Comparison of ENCODE assay signal across 14 cellular contexts in the genomic region with DNA sequence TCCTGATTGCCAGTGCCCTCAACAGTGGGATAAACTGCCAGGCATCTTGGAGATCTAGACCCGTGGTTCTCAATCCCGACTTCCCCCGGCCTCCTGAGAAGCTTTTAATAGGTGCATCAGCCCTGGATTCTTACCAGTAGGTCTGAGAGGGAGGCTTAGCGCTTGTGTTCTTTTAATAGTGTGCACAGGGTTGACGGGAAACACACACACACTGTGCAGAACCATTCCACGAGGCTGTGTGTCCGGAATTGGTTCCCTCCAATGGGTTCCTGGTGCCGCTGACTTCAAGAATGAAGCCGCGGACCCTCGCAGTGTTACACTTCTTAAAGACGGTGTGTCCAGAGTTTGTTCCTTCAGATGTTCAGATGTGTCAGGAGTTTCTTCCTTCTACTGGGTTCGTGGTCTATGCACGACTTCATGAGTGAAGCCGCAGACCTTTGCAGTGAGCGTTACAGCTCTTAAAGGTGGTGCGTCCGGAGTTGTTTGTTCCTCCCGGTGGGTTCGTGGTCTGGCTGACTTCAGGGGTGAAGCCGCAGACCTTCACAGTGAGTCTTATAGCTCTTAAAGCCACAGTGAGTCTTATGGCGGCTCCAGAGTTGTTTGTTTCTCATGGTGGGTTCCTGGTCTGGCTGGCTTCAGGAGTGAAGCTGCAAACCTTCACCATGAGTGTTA. TPM values are rescaled to one million over a fixed set of nuclear protein-coding genes. Genes with fewer than 3 reads are reported as not detected.
A peak's percentile ranks its signal among the peaks of the same experiment; 100 is the strongest.
DNase-seq lines count a peak whose midpoint lies in the region; TF ChIP-seq lines count a peak whose summit lies in the region.
"Had no signal": no experiment of that assay in that cellular context is flagged by ENCODE, and none has a peak within 500 bp of the region (broad histone marks: within the 10 kb centered on the region; RNA-seq: fewer than 3 reads in every experiment).

No MANE protein-coding gene starts in this region.

- peak overlapping the region in 3 of 7 donors; percentile 12 to 56 (median 54) for H3K27ac Mint-ChIP-seq in CD4-positive, alpha-beta memory T cell
- no peak overlapping the region for H3K27ac Mint-ChIP-seq in activated T-helper 1 cell treated with anti-CD3 and anti-CD28 coated beads, Interleukin-12 subunit alpha, Interleukin-12 subunit beta, Interleukin-2, Interleukin-4 antibody, amounts not matched to agents 30 ng/mL and 10 ng/mL and 1 ng/mL, durations not matched to agents 14 hours and 24 hours and 36 hours
- H3K27ac Mint-ChIP-seq: nephron progenitor cell had no signal

- peaks cover 0 to 4% (median under 1%) of the 10 kb centered on the region in 8 donors for H3K9me3 Mint-ChIP-seq in CD4-positive, alpha-beta memory T cell
- H3K9me3 Mint-ChIP-seq in activated T-helper 1 cell treated with anti-CD3 and anti-CD28 coated beads, Interleukin-12 subunit alpha, Interleukin-12 subunit beta, Interleukin-2, Interleukin-4 antibody, amounts not matched to agents 30 ng/mL and 10 ng/mL and 1 ng/mL, durations not matched to agents 14 hours and 24 hours and 36 hours = no peaks in the 10 kb centered on the region

- H3K27me3 Mint-ChIP-seq in CD4-positive, alpha-beta memory T cell = peaks cover 44 to 55% of the 10 kb centered on the region in 2 donors
- H3K27me3 Mint-ChIP-seq in activated T-helper 1 cell treated with anti-CD3 and anti-CD28 coated beads, Interleukin-12 subunit alpha, Interleukin-12 subunit beta, Interleukin-2, Interleukin-4 antibody, amounts not matched to agents 30 ng/mL and 10 ng/mL and 1 ng/mL, durations not matched to agents 14 hours and 24 hours and 36 hours (ENCODE audit: insufficient read depth) = peaks cover 57% of the 10 kb centered on the region

- H3K27me3 ChIP-seq in CD4-positive, alpha-beta memory T cell (ENCODE audit: insufficient read depth, low read length) = peaks cover 15% of the 10 kb centered on the region
- H3K27me3 ChIP-seq: body of pancreas had no signal

- CTCF ChIA-PET in CD4-positive, alpha-beta memory T cell (lab: Charles Lee; ENCODE audit: partially characterized antibody) = interaction anchor here (1.0 to 1.8 kb wide), 3 partner anchors 29 to 125 kb away, joined by 4 to 9 read pairs (median 4); no protein-coding TSS in a partner anchor

- H3K9me3 ChIP-seq in CD4-positive, alpha-beta memory T cell (ENCODE audit: control insufficient read depth in 1 of 2, low read length in 2 of 2) = no peaks in the 10 kb centered on the region
- H3K9me3 ChIP-seq: body of pancreas had no signal

- POLR2A ChIA-PET in CD4-positive, alpha-beta memory T cell (lab: Charles Lee; ENCODE audit: partially characterized antibody) = no interaction called here

- no peak for TF ChIP-seq POLR2A in NB4 (IDR thresholded peaks at IDR 0.05; ENCODE audit: extremely low read depth, insufficient read length)

- no peak for TF ChIP-seq CTCF in NB4 (IDR thresholded peaks at IDR 0.05; ENCODE audit: low read depth, low read length)

- intact Hi-C loops in CD4-positive, alpha-beta memory T cell (cut with micrococcal nuclease) = no loop called here
- intact Hi-C loops in activated T-helper 1 cell treated with anti-CD3 and anti-CD28 coated beads, Interleukin-12 subunit alpha, Interleukin-12 subunit beta, Interleukin-2, Interleukin-4 antibody, amounts not matched to agents 30 ng/mL and 10 ng/mL and 1 ng/mL, durations not matched to agents 14 hours and 24 hours and 36 hours (cut with micrococcal nuclease) = no loop called here

- no peak overlapping the region for H3K4me3 ChIP-seq in CD4-positive, alpha-beta memory T cell (ENCODE audit: low read length in 2 of 2)
- H3K4me3 ChIP-seq in NB4 (ENCODE audit: low read depth, low read length) = peak overlapping the region; percentile 58
- H3K4me3 ChIP-seq: body of pancreas had no signal

- H3K4me1 ChIP-seq in CD4-positive, alpha-beta memory T cell (ENCODE audit: insufficient read depth, low read length) = peaks cover 5% of the 10 kb centered on the region
- H3K4me1 ChIP-seq: body of pancreas had no signal

- H3K27ac ChIP-seq in CD4-positive, alpha-beta memory T cell (ENCODE audit: low read depth, low read length) = no peak overlapping the region
- H3K27ac ChIP-seq: body of pancreas had no signal

- no peaks in the 10 kb centered on the region for H3K36me3 Mint-ChIP-seq in CD4-positive, alpha-beta memory T cell
- H3K36me3 Mint-ChIP-seq in activated T-helper 1 cell treated with anti-CD3 and anti-CD28 coated beads, Interleukin-12 subunit alpha, Interleukin-12 subunit beta, Interleukin-2, Interleukin-4 antibody, amounts not matched to agents 30 ng/mL and 10 ng/mL and 1 ng/mL, durations not matched to agents 14 hours and 24 hours and 36 hours (ENCODE audit: low read depth) = peaks cover 1% of the 10 kb centered on the region

- peaks cover 15 to 42% (median 23%) of the 10 kb centered on the region in 4 donors for H3K4me1 Mint-ChIP-seq in CD4-positive, alpha-beta memory T cell
- H3K4me1 Mint-ChIP-seq in activated T-helper 1 cell treated with anti-CD3 and anti-CD28 coated beads, Interleukin-12 subunit alpha, Interleukin-12 subunit beta, Interleukin-2, Interleukin-4 antibody, amounts not matched to agents 30 ng/mL and 10 ng/mL and 1 ng/mL, durations not matched to agents 14 hours and 24 hours and 36 hours (ENCODE audit: low read depth) = peaks cover 13% of the 10 kb centered on the region
- H3K4me1 Mint-ChIP-seq: nephron progenitor cell had no signal

- H3K36me3 ChIP-seq in CD4-positive, alpha-beta memory T cell (ENCODE audit: insufficient read depth, low read length) = no peaks in the 10 kb centered on the region

- peak; percentile 25 to 60 (median 37) for DNase-seq in CD4-positive, alpha-beta memory T cell
- DNase-seq in NB4 (ENCODE audit: low read depth) (peak; percentile 68), midbrain (lab: John Stamatoyannopoulos, UW) (no peak), pons (ENCODE audit: low spot score) (no peak), SKM-1 (lab: John Stamatoyannopoulos, UW; ENCODE audit: unreplicated experiment) (no peak), NCI-H446 (lab: John Stamatoyannopoulos, UW) (no peak)
- DNase-seq in activated T-helper 1 cell treated with anti-CD3 and anti-CD28 coated beads, Interleukin-12 subunit alpha, Interleukin-12 subunit beta, Interleukin-2, Interleukin-4 antibody, amounts not matched to agents 30 ng/mL and 10 ng/mL and 1 ng/mL, durations not matched to agents 14 hours and 24 hours and 36 hours (ENCODE audit: low spot score) = peak; percentile 12
- peak; percentile 25 for DNase-seq in stimulated activated CD8-positive, alpha-beta memory T cell treated with anti-CD3 and anti-CD28 coated beads, Interleukin-12 subunit alpha, Interleukin-12 subunit beta, amount 100 ng/mL, for 1 hour (ENCODE audit: low read depth)
- DNase-seq: body of pancreas, left cardiac atrium, NCI-H1092, NCI-H524 treated with DMSO at 0.1 percent for 48 hours, nephron progenitor cell, SHP77 treated with DMSO at 0.1 percent for 48 hours had no signal

- peak overlapping the region; percentile 74 to 86 (median 82) for H3K4me3 Mint-ChIP-seq in CD4-positive, alpha-beta memory T cell
- peak overlapping the region; percentile 59 for H3K4me3 Mint-ChIP-seq in activated T-helper 1 cell treated with anti-CD3 and anti-CD28 coated beads, Interleukin-12 subunit alpha, Interleukin-12 subunit beta, Interleukin-2, Interleukin-4 antibody, amounts not matched to agents 30 ng/mL and 10 ng/mL and 1 ng/mL, durations not matched to agents 14 hours and 24 hours and 36 hours
- H3K4me3 Mint-ChIP-seq: nephron progenitor cell had no signal

RNA-seq across cellular contexts. Expression of gene PRSS3, which starts 46.6 kb away (rescaled TPM):
- total RNA-seq in CD4-positive, alpha-beta memory T cell = not detected
- not detected for polyA plus RNA-seq in CD4-positive, alpha-beta memory T cell
- not detected in 2 replicates for total RNA-seq in activated T-helper 1 cell treated with anti-CD3 and anti-CD28 coated beads, Interleukin-12 subunit alpha, Interleukin-12 subunit beta, Interleukin-2, Interleukin-4 antibody, amounts not matched to agents 30 ng/mL and 10 ng/mL and 1 ng/mL, durations not matched to agents 14 hours and 24 hours and 36 hours
- total RNA-seq: left cardiac atrium had no signal

Comparison
In these comparisons a context has a peak if more than half of its experiments do, and no peak if none do; other contexts are left out.
1. DNase-seq: peak in CD4-positive, alpha-beta memory T cell (5 of 5), NB4 (single experiment), activated T-helper 1 cell treated with anti-CD3 and anti-CD28 coated beads, Interleukin-12 subunit alpha, Interleukin-12 subunit beta, Interleukin-2, Interleukin-4 antibody, amounts not matched to agents 30 ng/mL and 10 ng/mL and 1 ng/mL, durations not matched to agents 14 hours and 24 hours and 36 hours (single experiment) and stimulated activated CD8-positive, alpha-beta memory T cell treated with anti-CD3 and anti-CD28 coated beads, Interleukin-12 subunit alpha, Interleukin-12 subunit beta, amount 100 ng/mL, for 1 hour (single experiment); none in midbrain (single experiment), pons (single experiment), SKM-1 (single experiment) and NCI-H446 (0 of 2).